ENCODE assay signal across 32 cellular contexts in the genomic region with DNA sequence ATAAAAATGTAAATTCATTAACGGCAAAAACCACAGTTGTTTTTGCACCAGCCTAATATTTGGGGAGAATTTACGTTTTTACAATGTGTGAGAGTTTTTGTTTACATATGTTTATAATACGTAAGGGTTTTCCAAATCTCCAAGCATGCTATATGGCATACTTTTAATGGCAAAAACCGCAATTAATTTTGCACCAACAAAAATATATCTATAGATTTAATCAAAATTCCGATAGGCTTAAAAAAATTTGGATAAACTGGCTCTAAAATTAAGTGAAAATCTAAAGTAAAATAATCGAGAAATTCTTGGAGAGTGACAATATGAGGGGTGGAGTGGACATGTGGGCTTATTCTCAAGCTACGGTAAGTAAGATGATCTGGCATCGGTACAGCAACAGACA. TPM values are rescaled to one million over a fixed set of nuclear protein-coding genes. Genes with fewer than 3 reads are reported as not detected.
"Had no signal": no experiment of that assay in that cellular context is flagged by ENCODE, and none has a peak within 500 bp of the region (broad histone marks: within the 10 kb centered on the region; RNA-seq: fewer than 3 reads in every experiment).

No MANE protein-coding gene starts in this region.

- H3K9me3 Mint-ChIP-seq: T-cell had no signal

- DNase-seq: Karpas-422, MM.1S, MV-4-11, NCI-H1105, NCI-H1417 treated with DMSO at 0.1 percent for 48 hours, NCI-H1436 treated with DMSO at 0.1 percent for 48 hours, NCI-H1694 treated with DMSO at 0.1 percent for 48 hours, NCI-H187 treated with DMSO at 0.1 percent for 48 hours, NCI-H2081, NCI-H2171 treated with DMSO at 0.1 percent for 48 hours, NCI-H2227 treated with DMSO at 0.1 percent for 48 hours, NCI-H345, NCI-H446, NCI-H510A treated with DMSO at 0.1 percent for 48 hours, NCI-H524 treated with DMSO at 0.1 percent for 48 hours, NCI-H526 treated with DMSO at 0.1 percent for 48 hours, NCI-H774, PC-9, SHP77, SIG-M5, SJCRH30, T-cell had no signal

- H3K4me3 Mint-ChIP-seq: T-cell had no signal

- ATAC-seq: Panc1, Right ventricle myocardium inferior, SK-N-SH treated with all-trans-retinoic acid at 6 μM for 48 hours, T-cell had no signal

- H3K27ac Mint-ChIP-seq: T-cell had no signal

- H3K36me3 Mint-ChIP-seq: T-cell had no signal

- H3K4me1 Mint-ChIP-seq: T-cell had no signal

RNA-seq across cellular contexts. Expression of gene KRTAP5-6, which starts 22.8 kb away (rescaled TPM):
- total RNA-seq: LHCN-M2; MCF 10A; NCI-H460; OCI-LY7; PC-9; Right ventricle myocardium inferior; RPMI7951; SJCRH30; SK-MEL-5; T-cell; T-helper 1 cell treated with Interleukin-12 subunit alpha and Interleukin-12 subunit beta and Interleukin-4 antibody, amounts not matched to agents 30 ng/mL and 1 ng/mL, for 36 hours had no signal

RNA-seq across cellular contexts. Expression of gene IFITM10, which starts 30.6 kb away (rescaled TPM):
- total RNA-seq: SK-MEL-5 had no signal
